In the genomic region with DNA sequence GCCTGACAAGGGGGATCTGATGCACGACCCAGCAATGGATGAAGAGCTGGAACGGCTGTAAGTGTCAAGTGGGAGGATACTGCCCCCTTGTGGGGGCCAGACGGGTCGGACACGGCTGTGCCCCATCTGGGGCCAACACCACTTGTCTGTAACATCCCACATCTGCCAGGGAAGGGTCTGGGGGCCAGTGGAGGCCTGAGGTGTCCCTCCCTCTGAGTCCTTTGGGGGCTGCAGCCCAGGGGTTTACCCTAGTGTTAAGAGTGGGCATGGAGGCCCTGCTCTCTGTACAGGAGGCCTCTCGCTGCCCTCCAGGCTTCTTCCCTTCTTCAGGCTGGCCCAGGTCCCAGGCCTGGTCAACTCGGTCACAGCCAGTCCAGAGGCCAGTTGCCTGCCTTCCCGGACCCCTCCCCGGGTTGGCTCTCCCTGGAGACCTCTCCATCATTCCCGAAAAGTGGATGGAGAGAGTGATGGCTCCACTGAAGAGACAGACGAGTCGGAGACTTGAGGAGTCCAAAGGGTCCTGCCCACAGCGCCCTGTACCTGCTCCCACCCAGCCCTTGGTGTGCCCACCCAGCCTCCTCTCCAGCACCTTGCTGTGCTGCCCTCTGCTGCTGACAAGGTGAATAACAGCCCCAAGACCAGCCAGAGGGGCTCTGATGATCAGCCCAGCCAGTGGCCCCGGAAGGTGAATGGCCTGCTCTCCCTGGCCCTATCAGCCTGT, we compare ENCODE assay signal across 8 cellular contexts. TPM values are rescaled to one million over a fixed set of nuclear protein-coding genes. Genes with fewer than 3 reads are reported as not detected.
DNase-seq lines count a peak whose midpoint lies in the region; ATAC-seq and TF ChIP-seq lines count a peak whose summit lies in the region.

No MANE protein-coding gene starts in this region.

- intact Hi-C loops in posterior cingulate gyrus (cut with DNase I), result loop anchor here (2.0 kb wide), 1 partner anchor 272 kb away; no protein-coding TSS in a partner anchor

- peaks cover 3% of the 10 kb centered on the region for H3K4me1 Mint-ChIP-seq in glutamatergic neuron (ENCODE audit: low read depth, unreplicated experiment)

- H3K4me3 ChIP-seq in AG04449 (ENCODE audit: low read depth, low read length), result no peak overlapping the region

- DNase-seq in AG04449 (ENCODE audit: low read depth, low spot score), result no peak
- DNase-seq in KBM-7, result peak; percentile 87
- DNase-seq in SHP77 (lab: John Stamatoyannopoulos, UW), result peak; percentile 73 to 81
- DNase-seq in activated naive CD4-positive, alpha-beta T cell treated with anti-CD3 and anti-CD28 coated beads, Interleukin-2, amount 50 U/mL, for 16 hours, result peak; percentile 63
- peak; percentile 77 for DNase-seq in glutamatergic neuron
- peak in 7 of 10 donors; percentile 57 to 94 (median 75) for DNase-seq in posterior cingulate gyrus

- peak overlapping the region; percentile 62 for H3K27ac Mint-ChIP-seq in glutamatergic neuron (ENCODE audit: unreplicated experiment)

- CTCF ChIA-PET in AG04449 (lab: Yijun Ruan, JAX), result interaction anchor here (0.6 to 8.4 kb wide), 28 partner anchors 8 to 336 kb away, joined by 3 to 106 read pairs (median 4); partner anchors contain the start of genes ARFGAP2, CSTPP1, LRP4 and NR1H3

- H3K4me3 Mint-ChIP-seq in glutamatergic neuron (ENCODE audit: unreplicated experiment), result no peak overlapping the region

- ATAC-seq in GM18861 (IDR thresholded peaks at IDR 0.05; ENCODE audit: unreplicated experiment) (peak; percentile 50), GM18873 (IDR thresholded peaks at IDR 0.05; ENCODE audit: low FRiP score, unreplicated experiment) (no peak)

- POLR2A ChIA-PET in AG04449 (lab: Yijun Ruan, JAX), result no interaction called here

- TF ChIP-seq CTCF in AG04449 (IDR thresholded peaks at IDR 0.05; ENCODE audit: insufficient read depth, low read length, missing control alignments) (peak; percentile 85), glutamatergic neuron (IDR thresholded peaks at IDR 0.05; ENCODE audit: partially characterized antibody, unreplicated experiment) (peak; percentile 79)

- H3K9me3 Mint-ChIP-seq in glutamatergic neuron (ENCODE audit: unreplicated experiment), result peaks cover 10% of the 10 kb centered on the region

- peaks cover 21% of the 10 kb centered on the region for H3K27me3 Mint-ChIP-seq in glutamatergic neuron (ENCODE audit: unreplicated experiment)

- H3K36me3 Mint-ChIP-seq in glutamatergic neuron (ENCODE audit: unreplicated experiment), result no peaks in the 10 kb centered on the region

- in situ Hi-C loops in KBM-7 (cut with MboI; ENCODE audit: low pct_unique_long_range_greater_than_20kb, low sequenced_read_pairs), result loop anchor here (10.0 to 25.0 kb wide), 4 partner anchors 101 to 799 kb away; partner anchors contain the start of genes MADD and NR1H3

RNA-seq across cellular contexts. Expression of gene ARFGAP2, which starts 15.4 kb away (rescaled TPM):
- total RNA-seq in glutamatergic neuron (ENCODE audit: unreplicated experiment), result 119 TPM

RNA-seq across cellular contexts. Expression of gene PACSIN3, which starts 24.9 kb away (rescaled TPM):
- total RNA-seq in glutamatergic neuron (ENCODE audit: unreplicated experiment), result 2.2 TPM

RNA-seq across cellular contexts. Expression of gene DDB2, which starts 53.5 kb away (rescaled TPM):
- 12.6 TPM for total RNA-seq in glutamatergic neuron (ENCODE audit: unreplicated experiment)
